2 cellular contexts compared by ENCODE assay signal in genomic region chr6:53340536-53340935, GRCh38.
TF ChIP-seq lines count a peak whose summit lies in the region.

No MANE protein-coding gene starts in this region.

TF ChIP-seq in GM12878, 131 proteins besides CTCF, POLR2A, EP300 and RAD21:
- TF ChIP-seq, protein P1, sequence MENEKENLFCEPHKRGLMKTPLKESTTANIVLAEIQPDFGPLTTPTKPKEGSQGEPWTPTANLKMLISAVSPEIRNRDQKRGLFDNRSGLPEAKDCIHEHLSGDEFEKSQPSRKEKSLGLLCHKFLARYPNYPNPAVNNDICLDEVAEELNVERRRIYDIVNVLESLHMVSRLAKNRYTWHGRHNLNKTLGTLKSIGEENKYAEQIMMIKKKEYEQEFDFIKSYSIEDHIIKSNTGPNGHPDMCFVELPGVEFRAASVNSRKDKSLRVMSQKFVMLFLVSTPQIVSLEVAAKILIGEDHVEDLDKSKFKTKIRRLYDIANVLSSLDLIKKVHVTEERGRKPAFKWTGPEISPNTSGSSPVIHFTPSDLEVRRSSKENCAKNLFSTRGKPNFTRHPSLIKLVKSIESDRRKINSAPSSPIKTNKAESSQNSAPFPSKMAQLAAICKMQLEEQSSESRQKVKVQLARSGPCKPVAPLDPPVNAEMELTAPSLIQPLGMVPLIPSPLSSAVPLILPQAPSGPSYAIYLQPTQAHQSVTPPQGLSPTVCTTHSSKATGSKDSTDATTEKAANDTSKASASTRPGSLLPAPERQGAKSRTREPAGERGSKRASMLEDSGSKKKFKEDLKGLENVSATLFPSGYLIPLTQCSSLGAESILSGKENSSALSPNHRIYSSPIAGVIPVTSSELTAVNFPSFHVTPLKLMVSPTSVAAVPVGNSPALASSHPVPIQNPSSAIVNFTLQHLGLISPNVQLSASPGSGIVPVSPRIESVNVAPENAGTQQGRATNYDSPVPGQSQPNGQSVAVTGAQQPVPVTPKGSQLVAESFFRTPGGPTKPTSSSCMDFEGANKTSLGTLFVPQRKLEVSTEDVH (IDR thresholded peaks at IDR 0.05; ENCODE audit: low read depth, partially characterized antibody): no peak
- no peak for TF ChIP-seq BMI1 (IDR thresholded peaks at IDR 0.05; ENCODE audit: borderline replicate concordance)
- TF ChIP-seq TCF12 (IDR thresholded peaks at IDR 0.05; ENCODE audit: low read depth, low read length): no peak
- TF ChIP-seq, protein P2, sequence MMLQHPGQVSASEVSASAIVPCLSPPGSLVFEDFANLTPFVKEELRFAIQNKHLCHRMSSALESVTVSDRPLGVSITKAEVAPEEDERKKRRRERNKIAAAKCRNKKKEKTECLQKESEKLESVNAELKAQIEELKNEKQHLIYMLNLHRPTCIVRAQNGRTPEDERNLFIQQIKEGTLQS (IDR thresholded peaks at IDR 0.05; ENCODE audit: borderline replicate concordance, extremely low read depth, low read depth, low read length): no peak
- no peak for TF ChIP-seq SMARCA5 (IDR thresholded peaks at IDR 0.05)
- no peak for TF ChIP-seq POLR2AphosphoS5 (IDR thresholded peaks at IDR 0.05; ENCODE audit: low read length)
- no peak for TF ChIP-seq SIN3A (IDR thresholded peaks at IDR 0.05; ENCODE audit: low read depth, low read length)
- TF ChIP-seq SMAD1 (IDR thresholded peaks at IDR 0.05; ENCODE audit: low read depth, partially characterized antibody): no peak
- no peak for TF ChIP-seq BHLHE40 (IDR thresholded peaks at IDR 0.05; ENCODE audit: borderline replicate concordance in 1 of 2, low read depth in 2 of 2, low read length in 1 of 2)
- no peak for TF ChIP-seq ZSCAN29 (IDR thresholded peaks at IDR 0.05)
- no peak for TF ChIP-seq RAD51 (IDR thresholded peaks at IDR 0.05)
- TF ChIP-seq IRF4 (IDR thresholded peaks at IDR 0.05; ENCODE audit: low read depth, low read length): no peak
- TF ChIP-seq ZZZ3 (IDR thresholded peaks at IDR 0.05; ENCODE audit: control insufficient read depth, insufficient read length, low read depth): no peak

TF ChIP-seq in WTC11, 78 proteins besides CTCF, POLR2A, EP300 and RAD21:
- no peak for TF ChIP-seq ZNF232 (CRISPR knock-in tag; IDR thresholded peaks at IDR 0.05)
- TF ChIP-seq, protein P3, sequence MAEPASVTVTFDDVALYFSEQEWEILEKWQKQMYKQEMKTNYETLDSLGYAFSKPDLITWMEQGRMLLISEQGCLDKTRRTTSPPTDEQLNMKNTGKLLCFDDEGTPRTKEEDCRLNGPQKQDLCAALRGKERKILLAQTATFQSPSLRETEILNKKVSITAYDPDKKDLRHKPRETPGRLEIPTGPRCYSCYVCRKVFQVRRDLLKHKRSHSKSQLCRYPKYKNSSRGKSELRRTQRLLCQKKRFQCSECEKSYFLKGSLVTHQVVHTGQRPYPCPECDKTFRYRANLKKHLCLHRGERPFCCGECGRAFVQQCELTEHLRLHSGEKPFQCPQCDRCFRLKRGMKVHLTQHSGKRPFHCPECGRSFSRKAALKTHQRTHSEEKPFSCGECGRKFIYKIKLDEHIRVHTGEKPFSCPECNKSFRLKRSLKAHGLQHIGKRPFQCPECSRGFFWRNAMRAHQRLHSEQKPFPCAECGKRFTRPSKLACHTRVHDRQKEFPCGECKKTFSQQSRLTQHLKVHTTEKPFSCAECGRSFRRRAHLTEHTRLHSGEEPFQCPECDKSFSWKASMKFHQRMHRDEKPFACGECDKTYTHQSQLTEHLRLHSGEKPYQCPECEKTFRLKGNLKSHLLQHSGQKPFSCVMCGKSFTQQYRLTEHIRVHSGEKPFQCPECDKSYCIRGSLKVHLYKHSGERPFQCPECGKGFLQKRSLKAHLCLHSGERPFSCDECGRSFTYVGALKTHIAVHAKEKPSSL (CRISPR knock-in tag; conservative IDR thresholded peaks at IDR 0.05): no peak
- TF ChIP-seq NFATC4 (CRISPR knock-in tag; IDR thresholded peaks at IDR 0.05): no peak
- no peak for TF ChIP-seq FOXK1 (CRISPR knock-in tag; IDR thresholded peaks at IDR 0.05)
- no peak for TF ChIP-seq ZNF281 (CRISPR knock-in tag; IDR thresholded peaks at IDR 0.05)
- TF ChIP-seq MLX (CRISPR knock-in tag; IDR thresholded peaks at IDR 0.05): no peak
- no peak for TF ChIP-seq SMAD3 (CRISPR knock-in tag; IDR thresholded peaks at IDR 0.05; ENCODE audit: borderline replicate concordance)
- TF ChIP-seq, protein P2 (CRISPR knock-in tag; conservative IDR thresholded peaks at IDR 0.05): no peak
- no peak for TF ChIP-seq ZSCAN18 (CRISPR knock-in tag; IDR thresholded peaks at IDR 0.05)
- no peak for TF ChIP-seq STAT6 (CRISPR knock-in tag; conservative IDR thresholded peaks at IDR 0.05; ENCODE audit: low read depth)
- TF ChIP-seq ZBTB21 (CRISPR knock-in tag; IDR thresholded peaks at IDR 0.05; ENCODE audit: borderline replicate concordance): no peak
- no peak for TF ChIP-seq ZNF219 (CRISPR knock-in tag; IDR thresholded peaks at IDR 0.05; ENCODE audit: borderline replicate concordance)
- TF ChIP-seq, protein P4, sequence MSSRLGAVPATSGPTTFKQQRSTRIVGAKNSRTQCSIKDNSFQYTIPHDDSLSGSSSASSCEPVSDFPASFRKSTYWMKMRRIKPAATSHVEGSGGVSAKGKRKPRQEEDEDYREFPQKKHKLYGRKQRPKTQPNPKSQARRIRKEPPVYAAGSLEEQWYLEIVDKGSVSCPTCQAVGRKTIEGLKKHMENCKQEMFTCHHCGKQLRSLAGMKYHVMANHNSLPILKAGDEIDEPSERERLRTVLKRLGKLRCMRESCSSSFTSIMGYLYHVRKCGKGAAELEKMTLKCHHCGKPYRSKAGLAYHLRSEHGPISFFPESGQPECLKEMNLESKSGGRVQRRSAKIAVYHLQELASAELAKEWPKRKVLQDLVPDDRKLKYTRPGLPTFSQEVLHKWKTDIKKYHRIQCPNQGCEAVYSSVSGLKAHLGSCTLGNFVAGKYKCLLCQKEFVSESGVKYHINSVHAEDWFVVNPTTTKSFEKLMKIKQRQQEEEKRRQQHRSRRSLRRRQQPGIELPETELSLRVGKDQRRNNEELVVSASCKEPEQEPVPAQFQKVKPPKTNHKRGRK (CRISPR knock-in tag; IDR thresholded peaks at IDR 0.05; ENCODE audit: borderline replicate concordance): no peak
- TF ChIP-seq USF1 (CRISPR knock-in tag; IDR thresholded peaks at IDR 0.05): no peak
- TF ChIP-seq FOXJ3 (CRISPR knock-in tag; IDR thresholded peaks at IDR 0.05; ENCODE audit: borderline replicate concordance): no peak
- no peak for TF ChIP-seq ZNF532 (CRISPR knock-in tag; IDR thresholded peaks at IDR 0.05; ENCODE audit: borderline replicate concordance)
- TF ChIP-seq GTF2I (CRISPR knock-in tag; conservative IDR thresholded peaks at IDR 0.05): no peak
- no peak for TF ChIP-seq TCF7 (CRISPR knock-in tag; IDR thresholded peaks at IDR 0.05; ENCODE audit: low read depth)
- no peak for TF ChIP-seq SMAD4 (CRISPR knock-in tag; IDR thresholded peaks at IDR 0.05)
TF ChIP-seq in WTC11: peak in this region for 0.
